16 cellular contexts compared by ENCODE assay signal in the genomic region with DNA sequence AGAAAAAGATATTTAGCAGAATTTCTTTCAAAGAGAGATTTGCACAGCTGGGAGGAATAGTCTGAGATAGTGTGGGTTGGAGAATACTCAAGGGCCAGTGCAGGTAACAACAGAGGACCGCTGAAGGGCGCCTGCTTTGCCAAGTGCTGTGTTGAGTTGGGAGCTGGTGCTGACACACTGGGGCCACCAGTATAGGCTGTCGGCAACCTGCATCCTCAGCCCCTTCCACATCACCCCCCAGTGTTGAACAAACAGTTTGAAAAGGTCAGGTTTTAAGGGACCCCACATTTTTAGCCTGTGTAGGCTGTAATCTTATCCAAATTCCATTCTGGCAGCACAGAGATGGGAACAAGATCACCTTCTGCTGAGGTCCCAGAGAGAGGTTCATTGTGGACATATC.
"Had no signal": no experiment of that assay in that cellular context is flagged by ENCODE, and none has a peak within 500 bp of the region (broad histone marks: within the 10 kb centered on the region; RNA-seq: fewer than 3 reads in every experiment).

No MANE protein-coding gene starts in this region.

- H3K4me3 ChIP-seq: MG63 had no signal

- DNase-seq: KBM-7, MG63, NCI-H1092 treated with DMSO at 0.1 percent for 48 hours, NCI-H1436, NCI-H187, NCI-H2029, NCI-H2081 treated with DMSO at 0.1 percent for 48 hours, NCI-H2171, NCI-H226, NCI-H446, NCI-H510A, NCI-H524 treated with DMSO at 0.1 percent for 48 hours, NCI-H69, NCI-H774, RPMI8226, SHP77 had no signal

- H3K36me3 ChIP-seq: MG63 had no signal

- H3K27me3 ChIP-seq: MG63 had no signal

- H3K9me3 ChIP-seq: MG63 had no signal
